ENCODE assay signal across 1 cellular context in genomic region chr20:4813076-4813838, GRCh38.
TF ChIP-seq lines count a peak whose summit lies in the region.

No MANE protein-coding gene starts in this region.

TF ChIP-seq in H1, 55 proteins besides CTCF, POLR2A, EP300 and RAD21:
- TF ChIP-seq ASH2L (IDR thresholded peaks at IDR 0.05; ENCODE audit: low read length) (no peak), POU5F1 (IDR thresholded peaks at IDR 0.05; ENCODE audit: low read depth, low read length) (no peak), BCL11A (IDR thresholded peaks at IDR 0.05; ENCODE audit: low read depth in 2 of 2, low read length in 2 of 2) (no peak), POLR2AphosphoS5 (IDR thresholded peaks at IDR 0.05; ENCODE audit: low read depth, low read length) (no peak), CHD7 (IDR thresholded peaks at IDR 0.05; ENCODE audit: insufficient replicate concordance, low read length) (no peak)
